Comparison of ENCODE assay signal across 9 cellular contexts in the genomic region with DNA sequence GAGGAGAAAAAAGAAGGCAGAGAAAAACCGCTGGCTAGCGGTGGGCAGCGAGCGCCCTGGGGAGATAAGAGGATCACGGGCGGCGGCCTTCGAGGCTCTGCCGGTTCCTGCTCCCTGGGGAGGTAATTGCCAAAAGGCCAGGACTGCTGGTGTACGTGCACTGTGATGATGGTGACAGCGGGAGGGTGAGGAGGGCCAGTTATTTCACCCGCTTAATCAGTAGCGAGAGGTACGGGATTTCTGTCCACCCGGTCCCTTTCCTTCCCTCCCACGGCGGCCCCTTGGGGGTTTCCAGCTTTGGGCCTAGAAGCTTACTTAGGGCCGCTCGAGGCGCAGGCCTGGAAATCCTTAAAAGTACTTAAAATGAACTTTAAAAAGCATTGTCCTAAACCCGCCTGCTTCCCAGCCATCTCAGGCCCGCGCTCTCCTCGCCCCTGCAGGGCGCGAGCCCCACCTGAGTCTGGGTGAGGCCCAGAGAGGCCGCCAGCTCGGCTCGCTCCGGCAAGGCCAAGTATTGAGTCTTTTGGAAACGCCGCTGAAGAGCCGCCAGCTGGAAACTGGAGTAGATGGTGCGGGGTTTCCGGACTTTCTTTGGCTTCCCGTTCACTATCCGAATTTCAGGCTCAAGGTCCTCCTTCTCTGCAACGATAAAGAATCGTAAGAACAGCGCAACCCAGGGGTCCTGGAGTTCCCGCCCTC. TPM values are rescaled to one million over a fixed set of nuclear protein-coding genes. Genes with fewer than 3 reads are reported as not detected.
DNase-seq lines count a peak whose midpoint lies in the region; ATAC-seq and TF ChIP-seq lines count a peak whose summit lies in the region.
"Had no signal": no experiment of that assay in that cellular context is flagged by ENCODE, and none has a peak within 500 bp of the region (broad histone marks: within the 10 kb centered on the region; RNA-seq: fewer than 3 reads in every experiment).

No MANE protein-coding gene starts in this region.

- peaks cover 100% of the 10 kb centered on the region for H3K27me3 ChIP-seq in CD4-positive, alpha-beta T cell (ENCODE audit: control insufficient read depth, insufficient read depth, low read length)
- H3K27me3 ChIP-seq in H7 (ENCODE audit: control insufficient read depth, insufficient read depth, low read length) (peaks cover 95% of the 10 kb centered on the region), adrenal gland (peaks cover 93% of the 10 kb centered on the region)

- H3K4me3 ChIP-seq in H7 (ENCODE audit: insufficient read depth, low read depth, low read length), result no peak overlapping the region; the same call in 1 of the 2 replicates
- no peak overlapping the region for H3K4me3 ChIP-seq in adrenal gland

- H3K4me1 Mint-ChIP-seq in CD4-positive, alpha-beta T cell (ENCODE audit: low read depth), result peaks cover 55% of the 10 kb centered on the region
- peaks cover 52% of the 10 kb centered on the region for H3K4me1 Mint-ChIP-seq in activated T-helper 1 cell treated with anti-CD3 and anti-CD28 coated beads, Interleukin-12 subunit alpha, Interleukin-12 subunit beta, Interleukin-2, Interleukin-4 antibody, amounts not matched to agents 30 ng/mL and 10 ng/mL and 1 ng/mL, durations not matched to agents 14 hours and 24 hours and 36 hours (ENCODE audit: low read depth)
- peaks cover 58% of the 10 kb centered on the region for H3K4me1 Mint-ChIP-seq in mesothelial cell of epicardium

- TF ChIP-seq CTCF in CD4-positive, alpha-beta T cell (IDR thresholded peaks at IDR 0.05), result no peak
- TF ChIP-seq CTCF in mesothelial cell of epicardium (IDR thresholded peaks at IDR 0.05; ENCODE audit: unreplicated experiment) (no peak), adrenal gland (IDR thresholded peaks at IDR 0.05) (no peak)

- POLR2A ChIA-PET in CD4-positive, alpha-beta T cell (lab: Charles Lee), result interaction anchor here (0.8 to 3.9 kb wide), 5 partner anchors 13 to 363 kb away, joined by 3 to 23 read pairs (median 3); a partner anchor contains a TSS

- peak overlapping the region; percentile 66 for H3K27ac Mint-ChIP-seq in CD4-positive, alpha-beta T cell
- peak overlapping the region; percentile 82 for H3K27ac Mint-ChIP-seq in activated T-helper 1 cell treated with anti-CD3 and anti-CD28 coated beads, Interleukin-12 subunit alpha, Interleukin-12 subunit beta, Interleukin-2, Interleukin-4 antibody, amounts not matched to agents 30 ng/mL and 10 ng/mL and 1 ng/mL, durations not matched to agents 14 hours and 24 hours and 36 hours
- H3K27ac Mint-ChIP-seq in mesothelial cell of epicardium, result peak overlapping the region; percentile 95

- CTCF ChIA-PET in CD4-positive, alpha-beta T cell (lab: Charles Lee), result interaction anchor here (1.1 to 1.2 kb wide), 2 partner anchors 15 to 361 kb away, joined by 3 to 4 read pairs; no protein-coding TSS in a partner anchor

- no peaks in the 10 kb centered on the region for H3K36me3 ChIP-seq in H7 (replicated peaks; ENCODE audit: control insufficient read depth, insufficient read depth, low read length)
- H3K36me3 ChIP-seq in adrenal gland (replicated peaks in 1 of 2), result no peaks in the 10 kb centered on the region

- no peak for DNase-seq in CD4-positive, alpha-beta T cell
- DNase-seq in H7, result peak; percentile 69
- DNase-seq in activated T-helper 1 cell treated with anti-CD3 and anti-CD28 coated beads, Interleukin-12 subunit alpha, Interleukin-12 subunit beta, Interleukin-2, Interleukin-4 antibody, amounts not matched to agents 30 ng/mL and 10 ng/mL and 1 ng/mL, durations not matched to agents 14 hours and 24 hours and 36 hours (ENCODE audit: low spot score), result no peak
- DNase-seq in mesothelial cell of epicardium (ENCODE audit: low spot score in 2 of 2, unreplicated experiment in 2 of 2), result peak; percentile 21 to 67
- DNase-seq in adrenal gland, result no peak
- DNase-seq in DMS79 treated with DMSO at 0.1 percent for 48 hours (lab: John Stamatoyannopoulos, UW), result no peak

- no peaks in the 10 kb centered on the region for H3K9me3 Mint-ChIP-seq in CD4-positive, alpha-beta T cell
- H3K9me3 Mint-ChIP-seq in activated T-helper 1 cell treated with anti-CD3 and anti-CD28 coated beads, Interleukin-12 subunit alpha, Interleukin-12 subunit beta, Interleukin-2, Interleukin-4 antibody, amounts not matched to agents 30 ng/mL and 10 ng/mL and 1 ng/mL, durations not matched to agents 14 hours and 24 hours and 36 hours, result no peaks in the 10 kb centered on the region
- no peaks in the 10 kb centered on the region for H3K9me3 Mint-ChIP-seq in mesothelial cell of epicardium

- H3K4me3 Mint-ChIP-seq in CD4-positive, alpha-beta T cell, result peak overlapping the region; percentile 84
- peak overlapping the region; percentile 71 for H3K4me3 Mint-ChIP-seq in activated T-helper 1 cell treated with anti-CD3 and anti-CD28 coated beads, Interleukin-12 subunit alpha, Interleukin-12 subunit beta, Interleukin-2, Interleukin-4 antibody, amounts not matched to agents 30 ng/mL and 10 ng/mL and 1 ng/mL, durations not matched to agents 14 hours and 24 hours and 36 hours
- H3K4me3 Mint-ChIP-seq in mesothelial cell of epicardium, result peak overlapping the region; percentile 75

- no peak for ATAC-seq in CD4-positive, alpha-beta T cell (ENCODE audit: poor library complexity)
- ATAC-seq in HG02678 (IDR thresholded peaks at IDR 0.05; ENCODE audit: unreplicated experiment) (no peak), GM19467 (IDR thresholded peaks at IDR 0.05; ENCODE audit: unreplicated experiment) (no peak)

- H3K36me3 Mint-ChIP-seq in CD4-positive, alpha-beta T cell (ENCODE audit: low read depth), result no peaks in the 10 kb centered on the region
- peaks cover 6% of the 10 kb centered on the region for H3K36me3 Mint-ChIP-seq in activated T-helper 1 cell treated with anti-CD3 and anti-CD28 coated beads, Interleukin-12 subunit alpha, Interleukin-12 subunit beta, Interleukin-2, Interleukin-4 antibody, amounts not matched to agents 30 ng/mL and 10 ng/mL and 1 ng/mL, durations not matched to agents 14 hours and 24 hours and 36 hours (ENCODE audit: low read depth)
- no peaks in the 10 kb centered on the region for H3K36me3 Mint-ChIP-seq in mesothelial cell of epicardium

- no peak overlapping the region for H3K27ac ChIP-seq in CD4-positive, alpha-beta T cell (ENCODE audit: low read depth, low read length)
- H3K27ac ChIP-seq in adrenal gland, result peak overlapping the region in 1 of 5 donors; percentile 43

- intact Hi-C loops in CD4-positive, alpha-beta T cell (cut with DNase I, micrococcal nuclease), result loop anchor here (5.0 to 10.0 kb wide), 2 partner anchors 361 to 526 kb away; no protein-coding TSS in a partner anchor
- intact Hi-C loops in activated T-helper 1 cell treated with anti-CD3 and anti-CD28 coated beads, Interleukin-12 subunit alpha, Interleukin-12 subunit beta, Interleukin-2, Interleukin-4 antibody, amounts not matched to agents 30 ng/mL and 10 ng/mL and 1 ng/mL, durations not matched to agents 14 hours and 24 hours and 36 hours (cut with micrococcal nuclease), result loop anchor here (5.0 to 10.0 kb wide), 4 partner anchors 286 to 1384 kb away; a partner anchor contains a TSS
- intact Hi-C loops in adrenal gland (cut with DNase I), result loop anchor here (5.0 to 10.0 kb wide), 5 partner anchors 99 to 526 kb away; no protein-coding TSS in a partner anchor

- TF ChIP-seq POLR2A in adrenal gland (IDR thresholded peaks at IDR 0.05), result no peak

- 22 to 28% (median 24%) methylated on average over 30 to 41 of the region's 41 CpGs for WGBS in adrenal gland, 4 donors

- peaks cover 79% of the 10 kb centered on the region for H3K27me3 Mint-ChIP-seq in CD4-positive, alpha-beta T cell
- peaks cover 70% of the 10 kb centered on the region for H3K27me3 Mint-ChIP-seq in activated T-helper 1 cell treated with anti-CD3 and anti-CD28 coated beads, Interleukin-12 subunit alpha, Interleukin-12 subunit beta, Interleukin-2, Interleukin-4 antibody, amounts not matched to agents 30 ng/mL and 10 ng/mL and 1 ng/mL, durations not matched to agents 14 hours and 24 hours and 36 hours (ENCODE audit: insufficient read depth)
- peaks cover 76% of the 10 kb centered on the region for H3K27me3 Mint-ChIP-seq in mesothelial cell of epicardium (ENCODE audit: low read depth)

- H3K9me3 ChIP-seq in CD4-positive, alpha-beta T cell (ENCODE audit: control insufficient read depth, low read length), result no peaks in the 10 kb centered on the region
- H3K9me3 ChIP-seq in adrenal gland (replicated peaks in 1 of 3), result no peaks in the 10 kb centered on the region

- H3K4me1 ChIP-seq in adrenal gland (replicated peaks in 1 of 2), result peaks cover 26 to 53% of the 10 kb centered on the region in 2 donors

RNA-seq across cellular contexts. Expression of a gene that starts 1.5 kb away (rescaled TPM):
- total RNA-seq in CD4-positive, alpha-beta T cell, result not detected
- total RNA-seq in H7 (2014; rRNA removed; shearing (Covaris generic)), result not detected in 2 replicates
- 0.20 TPM in 1 of 2 replicates, not detected in the other for total RNA-seq in activated T-helper 1 cell treated with anti-CD3 and anti-CD28 coated beads, Interleukin-12 subunit alpha, Interleukin-12 subunit beta, Interleukin-2, Interleukin-4 antibody, amounts not matched to agents 30 ng/mL and 10 ng/mL and 1 ng/mL, durations not matched to agents 14 hours and 24 hours and 36 hours
- total RNA-seq in mesothelial cell of epicardium (9.7 to 11.8 TPM (median 10.7 TPM) in 3 replicates), adrenal gland (under 1 TPM in 3 of 8 donors, not detected in 5; 0.15 to 0.49 (median 0.28) TPM)
- polyA plus RNA-seq in adrenal gland, result under 1 TPM; 0.07 to 0.32 (median 0.13) TPM
- total RNA-seq: posterior vena cava had no signal

RNA-seq across cellular contexts. Expression of a gene that starts 15.8 kb away (rescaled TPM):
- not detected for total RNA-seq in CD4-positive, alpha-beta T cell
- 0.26 TPM in 1 of 2 replicates, not detected in the other for total RNA-seq in H7 (2014; rRNA removed; shearing (Covaris generic))
- total RNA-seq in activated T-helper 1 cell treated with anti-CD3 and anti-CD28 coated beads, Interleukin-12 subunit alpha, Interleukin-12 subunit beta, Interleukin-2, Interleukin-4 antibody, amounts not matched to agents 30 ng/mL and 10 ng/mL and 1 ng/mL, durations not matched to agents 14 hours and 24 hours and 36 hours, result not detected in 2 replicates
- total RNA-seq in mesothelial cell of epicardium (5.1 to 5.9 TPM (median 5.1 TPM) in 3 replicates), adrenal gland (1 to 10 TPM in 1 of 8 donors, under 1 TPM in 2, not detected in 5; 0.28 to 1.3 (median 0.53) TPM)
- polyA plus RNA-seq in adrenal gland, result 1 to 10 TPM in 1 of 3 donors, under 1 TPM in 2; 0.47 to 1.4 (median 0.64) TPM
- total RNA-seq: posterior vena cava had no signal

Comparison
In these comparisons a context has a peak if more than half of its experiments do, and no peak if none do; other contexts are left out.
1. DNase-seq: peak in H7 (single experiment) and mesothelial cell of epicardium (2 of 2); none in CD4-positive, alpha-beta T cell (0 of 10), activated T-helper 1 cell treated with anti-CD3 and anti-CD28 coated beads, Interleukin-12 subunit alpha, Interleukin-12 subunit beta, Interleukin-2, Interleukin-4 antibody, amounts not matched to agents 30 ng/mL and 10 ng/mL and 1 ng/mL, durations not matched to agents 14 hours and 24 hours and 36 hours (single experiment), adrenal gland (0 of 7) and DMS79 treated with DMSO at 0.1 percent for 48 hours (single experiment).
2. Peak in every context shown above with its lines, with median percentiles within 50 percentile points of each other: H3K27ac Mint-ChIP-seq and H3K4me3 Mint-ChIP-seq.